2 cellular contexts compared by ENCODE assay signal in the genomic region with DNA sequence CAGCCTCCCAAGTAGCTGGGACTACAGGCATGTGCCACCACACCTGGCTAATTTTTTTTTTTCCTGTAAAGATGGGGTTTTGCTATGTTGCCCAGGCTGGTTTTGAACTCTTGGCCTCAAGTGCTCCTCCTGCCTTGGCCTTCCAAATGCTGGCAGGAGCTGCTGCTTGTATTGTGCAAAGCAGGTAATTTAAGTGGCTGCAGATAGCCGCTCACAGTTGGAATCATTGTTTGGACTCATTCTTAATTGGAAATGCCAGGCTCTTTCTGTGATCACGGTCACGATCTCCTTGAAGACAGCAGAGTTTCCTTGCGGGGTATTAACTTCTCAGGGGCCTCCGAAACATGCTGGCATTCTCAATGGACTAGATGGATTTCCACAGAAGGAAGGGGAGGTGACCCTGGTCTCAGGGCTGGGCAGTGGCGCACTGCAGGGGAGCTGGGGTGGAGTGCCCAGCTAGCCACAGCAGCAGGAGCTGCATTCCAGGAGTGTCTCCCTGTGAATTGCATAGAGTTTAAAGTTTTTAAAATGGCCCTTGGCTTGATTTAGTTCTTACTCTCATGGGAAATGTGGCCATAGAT.
TF ChIP-seq lines count a peak whose summit lies in the region.

No MANE protein-coding gene starts in this region.

TF ChIP-seq in A549, 52 proteins besides CTCF, POLR2A, EP300 and RAD21:
- no peak for TF ChIP-seq HOXB13 (CRISPR knock-in tag; IDR thresholded peaks at IDR 0.05; ENCODE audit: low read depth)
- TF ChIP-seq, protein P1, sequence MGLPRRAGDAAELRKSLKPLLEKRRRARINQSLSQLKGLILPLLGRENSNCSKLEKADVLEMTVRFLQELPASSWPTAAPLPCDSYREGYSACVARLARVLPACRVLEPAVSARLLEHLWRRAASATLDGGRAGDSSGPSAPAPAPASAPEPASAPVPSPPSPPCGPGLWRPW (IDR thresholded peaks at IDR 0.05) = no peak

TF ChIP-seq in HCT116, 20 proteins besides CTCF, POLR2A, EP300 and RAD21:
- no peak for TF ChIP-seq POLR2AphosphoS5 (IDR thresholded peaks at IDR 0.05; ENCODE audit: low read depth, low read length)
- TF ChIP-seq SIN3A (IDR thresholded peaks at IDR 0.05; ENCODE audit: low read depth) = no peak
- TF ChIP-seq ZNF274 (IDR thresholded peaks at IDR 0.05; ENCODE audit: low read depth, low read length) = no peak
- no peak for TF ChIP-seq CEBPB (IDR thresholded peaks at IDR 0.05; ENCODE audit: low read depth)
- no peak for TF ChIP-seq FOSL1 (IDR thresholded peaks at IDR 0.05; ENCODE audit: low read depth)
- TF ChIP-seq JUND (IDR thresholded peaks at IDR 0.05) = no peak
- no peak for TF ChIP-seq EGR1 (IDR thresholded peaks at IDR 0.05; ENCODE audit: low read depth)
- TF ChIP-seq CBX3 (IDR thresholded peaks at IDR 0.05; ENCODE audit: low read depth) = no peak
- no peak for TF ChIP-seq ZFX (IDR thresholded peaks at IDR 0.05)
- no peak for TF ChIP-seq SP1 (IDR thresholded peaks at IDR 0.05; ENCODE audit: low read depth)
- TF ChIP-seq, protein P2, sequence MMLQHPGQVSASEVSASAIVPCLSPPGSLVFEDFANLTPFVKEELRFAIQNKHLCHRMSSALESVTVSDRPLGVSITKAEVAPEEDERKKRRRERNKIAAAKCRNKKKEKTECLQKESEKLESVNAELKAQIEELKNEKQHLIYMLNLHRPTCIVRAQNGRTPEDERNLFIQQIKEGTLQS (IDR thresholded peaks at IDR 0.05) = no peak
- TF ChIP-seq, protein P3, sequence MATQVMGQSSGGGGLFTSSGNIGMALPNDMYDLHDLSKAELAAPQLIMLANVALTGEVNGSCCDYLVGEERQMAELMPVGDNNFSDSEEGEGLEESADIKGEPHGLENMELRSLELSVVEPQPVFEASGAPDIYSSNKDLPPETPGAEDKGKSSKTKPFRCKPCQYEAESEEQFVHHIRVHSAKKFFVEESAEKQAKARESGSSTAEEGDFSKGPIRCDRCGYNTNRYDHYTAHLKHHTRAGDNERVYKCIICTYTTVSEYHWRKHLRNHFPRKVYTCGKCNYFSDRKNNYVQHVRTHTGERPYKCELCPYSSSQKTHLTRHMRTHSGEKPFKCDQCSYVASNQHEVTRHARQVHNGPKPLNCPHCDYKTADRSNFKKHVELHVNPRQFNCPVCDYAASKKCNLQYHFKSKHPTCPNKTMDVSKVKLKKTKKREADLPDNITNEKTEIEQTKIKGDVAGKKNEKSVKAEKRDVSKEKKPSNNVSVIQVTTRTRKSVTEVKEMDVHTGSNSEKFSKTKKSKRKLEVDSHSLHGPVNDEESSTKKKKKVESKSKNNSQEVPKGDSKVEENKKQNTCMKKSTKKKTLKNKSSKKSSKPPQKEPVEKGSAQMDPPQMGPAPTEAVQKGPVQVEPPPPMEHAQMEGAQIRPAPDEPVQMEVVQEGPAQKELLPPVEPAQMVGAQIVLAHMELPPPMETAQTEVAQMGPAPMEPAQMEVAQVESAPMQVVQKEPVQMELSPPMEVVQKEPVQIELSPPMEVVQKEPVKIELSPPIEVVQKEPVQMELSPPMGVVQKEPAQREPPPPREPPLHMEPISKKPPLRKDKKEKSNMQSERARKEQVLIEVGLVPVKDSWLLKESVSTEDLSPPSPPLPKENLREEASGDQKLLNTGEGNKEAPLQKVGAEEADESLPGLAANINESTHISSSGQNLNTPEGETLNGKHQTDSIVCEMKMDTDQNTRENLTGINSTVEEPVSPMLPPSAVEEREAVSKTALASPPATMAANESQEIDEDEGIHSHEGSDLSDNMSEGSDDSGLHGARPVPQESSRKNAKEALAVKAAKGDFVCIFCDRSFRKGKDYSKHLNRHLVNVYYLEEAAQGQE (IDR thresholded peaks at IDR 0.05; ENCODE audit: low read depth) = no peak
- TF ChIP-seq YY1 (IDR thresholded peaks at IDR 0.05; ENCODE audit: extremely low read depth, insufficient replicate concordance, low read depth, low read length) = no peak
- TF ChIP-seq EZH2phosphoT487 (IDR thresholded peaks at IDR 0.05; ENCODE audit: borderline replicate concordance) = no peak
- TF ChIP-seq EZH2 (IDR thresholded peaks at IDR 0.05) = no peak
- TF ChIP-seq TCF7L2 (IDR thresholded peaks at IDR 0.05; ENCODE audit: borderline replicate concordance, extremely low read depth, insufficient read depth, insufficient read length) = no peak
- TF ChIP-seq, protein P4, sequence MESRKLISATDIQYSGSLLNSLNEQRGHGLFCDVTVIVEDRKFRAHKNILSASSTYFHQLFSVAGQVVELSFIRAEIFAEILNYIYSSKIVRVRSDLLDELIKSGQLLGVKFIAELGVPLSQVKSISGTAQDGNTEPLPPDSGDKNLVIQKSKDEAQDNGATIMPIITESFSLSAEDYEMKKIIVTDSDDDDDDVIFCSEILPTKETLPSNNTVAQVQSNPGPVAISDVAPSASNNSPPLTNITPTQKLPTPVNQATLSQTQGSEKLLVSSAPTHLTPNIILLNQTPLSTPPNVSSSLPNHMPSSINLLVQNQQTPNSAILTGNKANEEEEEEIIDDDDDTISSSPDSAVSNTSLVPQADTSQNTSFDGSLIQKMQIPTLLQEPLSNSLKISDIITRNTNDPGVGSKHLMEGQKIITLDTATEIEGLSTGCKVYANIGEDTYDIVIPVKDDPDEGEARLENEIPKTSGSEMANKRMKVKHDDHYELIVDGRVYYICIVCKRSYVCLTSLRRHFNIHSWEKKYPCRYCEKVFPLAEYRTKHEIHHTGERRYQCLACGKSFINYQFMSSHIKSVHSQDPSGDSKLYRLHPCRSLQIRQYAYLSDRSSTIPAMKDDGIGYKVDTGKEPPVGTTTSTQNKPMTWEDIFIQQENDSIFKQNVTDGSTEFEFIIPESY (IDR thresholded peaks at IDR 0.05; ENCODE audit: extremely low read depth, insufficient replicate concordance, low read length) = no peak
- no peak for TF ChIP-seq ELF1 (IDR thresholded peaks at IDR 0.05; ENCODE audit: borderline replicate concordance, low read depth)
